ENCODE assay signal across 8 cellular contexts in genomic region chr17:2222901-2223616, GRCh38.
A peak's percentile ranks its signal among the peaks of the same experiment; 100 is the strongest.
DNase-seq lines count a peak whose midpoint lies in the region; ATAC-seq lines count a peak whose summit lies in the region.

No MANE protein-coding gene starts in this region.

- ATAC-seq in activated CD4-positive, CD25-positive, alpha-beta regulatory T cell treated with anti-CD3 and anti-CD28 coated beads, Interleukin-2, amount 50 U/mL, for 24 hours: peak; percentile 46 to 61
- no peak for ATAC-seq in HG02973 (IDR thresholded peaks at IDR 0.05; ENCODE audit: unreplicated experiment)

- DNase-seq in activated CD4-positive, CD25-positive, alpha-beta regulatory T cell treated with anti-CD3 and anti-CD28 coated beads, Interleukin-2, amount 50 U/mL, for 72 hours: no peak
- DNase-seq in activated T-cell treated with anti-CD3 and anti-CD28 coated beads for 4 hours (peak; percentile 21), foreskin melanocyte (peak; percentile 50), SHP77 treated with DMSO at 0.1 percent for 48 hours (lab: John Stamatoyannopoulos, UW) (no peak), HCEC 1CT (no peak)
- DNase-seq in stimulated activated CD4-positive, alpha-beta T cell treated with anti-CD3 and anti-CD28 coated beads, Interleukin-12 subunit alpha, Interleukin-12 subunit beta, amount 100 ng/mL, for 24 hours (ENCODE audit: low read depth in 2 of 2): peak; percentile 27 to 32

Comparison
In these comparisons a context has a peak if more than half of its experiments do, and no peak if none do; other contexts are left out.
1. DNase-seq: peak in activated T-cell treated with anti-CD3 and anti-CD28 coated beads for 4 hours (single experiment), foreskin melanocyte (single experiment) and stimulated activated CD4-positive, alpha-beta T cell treated with anti-CD3 and anti-CD28 coated beads, Interleukin-12 subunit alpha, Interleukin-12 subunit beta, amount 100 ng/mL, for 24 hours (2 of 2); none in activated CD4-positive, CD25-positive, alpha-beta regulatory T cell treated with anti-CD3 and anti-CD28 coated beads, Interleukin-2, amount 50 U/mL, for 72 hours (single experiment), SHP77 treated with DMSO at 0.1 percent for 48 hours (single experiment) and HCEC 1CT (single experiment).